In the genomic region with DNA sequence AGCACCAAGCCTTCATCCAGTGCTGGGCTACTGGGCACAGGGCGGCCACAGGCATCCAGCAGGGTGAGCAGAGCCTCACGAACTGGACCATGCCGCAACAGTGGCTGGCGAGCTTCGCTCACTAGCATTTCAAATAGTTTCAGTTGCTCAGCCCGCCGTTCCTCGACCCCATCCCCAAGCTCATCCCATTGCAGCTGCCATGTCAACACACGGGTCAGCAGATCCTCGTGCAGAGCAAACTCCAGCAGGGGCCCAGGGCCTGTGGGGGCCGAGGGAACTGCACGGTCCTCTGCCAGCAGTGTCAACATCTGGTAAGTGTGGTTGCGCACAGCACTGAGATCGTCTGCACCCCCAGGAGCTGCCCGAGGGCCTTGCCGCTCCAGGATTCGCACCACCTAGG, we compare ENCODE assay signal across 12 cellular contexts. TPM values are rescaled to one million over a fixed set of nuclear protein-coding genes. Genes with fewer than 3 reads are reported as not detected.
"Had no signal": no experiment of that assay in that cellular context is flagged by ENCODE, and none has a peak within 500 bp of the region (broad histone marks: within the 10 kb centered on the region; RNA-seq: fewer than 3 reads in every experiment).

No MANE protein-coding gene starts in this region.

- H3K27ac ChIP-seq: GM23248 had no signal

- H3K4me3 Mint-ChIP-seq: GM23338, H9, HFFc6 had no signal

- DNase-seq: GM23248, GOT3, H7, H9, HCEC 1CT, HFFc6 had no signal

- H3K4me3 ChIP-seq: GM23248, GM23338, HAP-1 had no signal

- H3K27ac Mint-ChIP-seq: GM23338, H9, HFFc6 had no signal

- H3K4me1 Mint-ChIP-seq: GM23338, H9 had no signal

- H2AFZ ChIP-seq: GM23248, GM23338 had no signal

- FAIRE-seq: H1, H54 had no signal

- H3K9me3 ChIP-seq: HAP-1 had no signal

- H3K9ac ChIP-seq: GM23248 had no signal

- H3K9me3 Mint-ChIP-seq: GM23338, H9, HFFc6 had no signal

- ATAC-seq: GM23338, HCT116 had no signal

- H3K4me2 ChIP-seq: GM23338 had no signal

RNA-seq across cellular contexts. Expression of gene CNGA4, which starts 15.0 kb away (rescaled TPM):
- total RNA-seq: GM23248, GM23338, H1, H4, HFFc6 had no signal
- polyA plus RNA-seq: GM23248 had no signal

RNA-seq across cellular contexts. Expression of gene C11orf42, which starts 18.5 kb away (rescaled TPM):
- total RNA-seq: GM23248, GM23338, H1, H4, H7, H9, HFFc6 had no signal
- polyA plus RNA-seq: GM23338, H1 had no signal

RNA-seq across cellular contexts. Expression of gene OR52W1, which starts 24.8 kb away (rescaled TPM):
- total RNA-seq: GM23248, GM23338, H1, H4, H7, H9, HFFc6 had no signal
- polyA plus RNA-seq: GM23248, GM23338, H1 had no signal

RNA-seq across cellular contexts. Expression of gene CCKBR, which starts 35.8 kb away (rescaled TPM):
- total RNA-seq: GM23248, H4, HFFc6 had no signal
- polyA plus RNA-seq: GM23248 had no signal
